ENCODE assay signal across 8 cellular contexts in the genomic region with DNA sequence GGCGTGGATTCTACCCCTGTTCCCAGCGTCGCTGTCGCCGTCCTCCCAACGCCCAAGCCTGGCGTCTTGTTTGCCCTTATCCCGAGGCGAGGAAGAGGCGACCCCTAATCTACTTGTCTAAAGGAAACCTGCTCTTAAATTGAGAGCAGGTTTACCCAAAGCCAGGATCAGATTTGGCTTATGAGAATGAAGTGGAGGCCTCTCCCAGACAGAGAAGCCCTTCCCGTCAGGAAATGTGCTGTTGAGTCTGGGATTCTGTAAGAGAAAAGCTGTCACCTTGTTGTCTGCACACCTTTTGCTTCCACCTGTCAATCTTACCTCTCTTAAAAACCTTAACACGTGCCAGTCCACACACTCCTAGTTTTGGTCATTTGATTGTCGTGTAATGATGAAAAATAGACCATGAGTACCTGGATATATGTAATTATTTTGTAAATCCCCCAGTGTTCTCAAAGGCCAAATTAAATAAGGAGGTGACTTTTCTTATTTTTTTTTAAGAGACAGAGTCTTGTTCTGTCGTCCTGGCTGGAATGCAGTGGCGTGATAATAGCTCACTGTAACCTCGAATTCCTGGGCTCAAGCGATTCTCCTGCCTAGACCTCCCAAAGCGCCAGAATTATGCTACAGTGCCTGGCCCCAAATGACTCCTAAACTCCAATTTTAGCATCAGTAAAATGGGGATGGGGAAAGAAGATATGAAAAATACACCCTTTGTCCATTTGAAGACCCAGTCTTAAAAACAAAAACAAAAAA. TPM values are rescaled to one million over a fixed set of nuclear protein-coding genes. Genes with fewer than 3 reads are reported as not detected.
DNase-seq lines count a peak whose midpoint lies in the region; ATAC-seq and TF ChIP-seq lines count a peak whose summit lies in the region.

No MANE protein-coding gene starts in this region.

- H3K4me1 Mint-ChIP-seq in WTC11, result peaks cover 37% of the 10 kb centered on the region

- no peaks in the 10 kb centered on the region for H3K27me3 Mint-ChIP-seq in WTC11 (ENCODE audit: low read depth)

- intact Hi-C loops in stomach (cut with DNase I; ENCODE audit: low total_unique reads), result loop anchor here (10.0 kb wide), 1 partner anchor 52 kb away; no protein-coding TSS in a partner anchor

- H3K9me3 Mint-ChIP-seq in WTC11, result no peaks in the 10 kb centered on the region

- CTCF ChIA-PET in SK-N-SH (lab: Yijun Ruan, JAX), result no interaction called here
- CTCF ChIA-PET in WTC11 (lab: Charles Lee), result interaction anchor here (1.1 kb wide), 1 partner anchor 87 kb away, joined by 5 read pairs; no protein-coding TSS in a partner anchor

- H3K9ac ChIP-seq in SK-N-SH (peak overlapping the region; percentile 97), iPS-15b (ENCODE audit: low read depth, low read length) (peak overlapping the region; percentile 77)

- H3K27ac ChIP-seq in SK-N-SH (ENCODE audit: low read depth in 2 of 2, low read length in 1 of 2), result peak overlapping the region; percentile 95 to 96; a peak in 3 of 4 replicates
- peak overlapping the region; percentile 91 to 99 (median 96) for H3K27ac ChIP-seq in stomach

- no peaks in the 10 kb centered on the region for H3K27me3 ChIP-seq in SK-N-SH (ENCODE audit: insufficient read depth)
- no peaks in the 10 kb centered on the region for H3K27me3 ChIP-seq in iPS-15b (ENCODE audit: control insufficient read depth, insufficient read depth, low read length)
- H3K27me3 ChIP-seq in stomach, result no peaks in the 10 kb centered on the region

- H3K4me2 ChIP-seq in SK-N-SH, result peak overlapping the region; percentile 86

- H3K79me2 ChIP-seq in SK-N-SH (ENCODE audit: insufficient read depth), result peaks cover 91% of the 10 kb centered on the region

- H3K9me3 ChIP-seq in SK-N-SH (no peaks in the 10 kb centered on the region), iPS-15b (ENCODE audit: control insufficient read depth, insufficient read depth, low read length) (no peaks in the 10 kb centered on the region), stomach (no peaks in the 10 kb centered on the region)

- peaks cover 6% of the 10 kb centered on the region; the same call in 1 of the 2 replicates for H4K20me1 ChIP-seq in SK-N-SH (ENCODE audit: insufficient read depth)

- no peak for TF ChIP-seq EP300 in SK-N-SH (IDR thresholded peaks at IDR 0.05; ENCODE audit: borderline replicate concordance in 1 of 2, low read depth in 1 of 2, low read length in 1 of 2)
- TF ChIP-seq EP300 in stomach (IDR thresholded peaks at IDR 0.05), result no peak

- TF ChIP-seq CTCF in SK-N-SH (IDR thresholded peaks at IDR 0.05), result no peak
- no peak for TF ChIP-seq CTCF in WTC11 (IDR thresholded peaks at IDR 0.05)
- TF ChIP-seq CTCF in stomach (IDR thresholded peaks at IDR 0.05), result no peak

- no peak for TF ChIP-seq RAD21 in SK-N-SH (IDR thresholded peaks at IDR 0.05; ENCODE audit: low read length)

- no peak for TF ChIP-seq POLR2A in stomach (IDR thresholded peaks at IDR 0.05)

- H3K4me1 ChIP-seq in SK-N-SH (ENCODE audit: control insufficient read depth in 1 of 2, insufficient read depth in 2 of 2, low read depth in 1 of 2, low read length in 1 of 2) (peaks cover 5 to 22% of the 10 kb centered on the region in 2 experiments; a peak in 3 of 4 replicates), iPS-15b (ENCODE audit: control insufficient read depth, insufficient read depth, low read length) (peaks cover 20% of the 10 kb centered on the region), stomach (peaks cover 34 to 65% (median 46%) of the 10 kb centered on the region in 4 donors)

- H3K36me3 ChIP-seq in SK-N-SH (replicated peaks in 1 of 2; ENCODE audit: control insufficient read depth in 1 of 2, insufficient read depth in 2 of 2, low read length in 1 of 2) (peaks cover 23 to 28% of the 10 kb centered on the region in 2 experiments), iPS-15b (ENCODE audit: control insufficient read depth, insufficient read depth, low read length) (peaks cover 2% of the 10 kb centered on the region), stomach (peaks cover 5 to 20% (median 14%) of the 10 kb centered on the region in 4 donors)

- H3K4me3 Mint-ChIP-seq in WTC11, result peak overlapping the region; percentile 96

- POLR2A ChIA-PET in SK-N-SH (lab: Yijun Ruan, JAX) (no interaction called here), WTC11 (lab: Charles Lee) (no interaction called here)

- peak overlapping the region; percentile 99 for H3K27ac Mint-ChIP-seq in WTC11

- peaks cover 6% of the 10 kb centered on the region for H3K36me3 Mint-ChIP-seq in WTC11

- ATAC-seq in SK-N-SH treated with all-trans-retinoic acid at 6 μM for 48 hours (no peak), WTC11 (no peak), GM19328 (IDR thresholded peaks at IDR 0.05; ENCODE audit: unreplicated experiment) (no peak)

- 4% methylated on average over 17 of the region's 18 CpGs for WGBS in SK-N-SH (ENCODE audit: low lambda C conversion rate)
- 8 to 18% (median 10%) methylated on average over 12 to 18 of the region's 18 CpGs for WGBS in stomach, 5 donors

- H3K9me2 ChIP-seq in SK-N-SH, result no peaks in the 10 kb centered on the region

- DNase-seq in SK-N-SH, result no peak
- no peak for DNase-seq in WTC11 (ENCODE audit: low spot score)
- no peak for DNase-seq in stomach
- DNase-seq in kidney glomerular epithelial cell (lab: John Stamatoyannopoulos, UW), result no peak
- no peak for DNase-seq in NCI-H2107 treated with DMSO at 0.1 percent for 48 hours (lab: John Stamatoyannopoulos, UW; ENCODE audit: unreplicated experiment)

- no peak overlapping the region for H2AFZ ChIP-seq in SK-N-SH (ENCODE audit: low read depth)

- peak overlapping the region; percentile 92 to 97 for H3K4me3 ChIP-seq in SK-N-SH (ENCODE audit: low read depth in 2 of 2, low read length in 1 of 2)
- H3K4me3 ChIP-seq in iPS-15b (ENCODE audit: low read depth, low read length), result peak overlapping the region; percentile 87
- peak overlapping the region; percentile 80 to 90 (median 84) for H3K4me3 ChIP-seq in stomach

- peaks cover 8% of the 10 kb centered on the region for H3F3A ChIP-seq in SK-N-SH (replicated peaks; ENCODE audit: insufficient read depth)

TF ChIP-seq in SK-N-SH, 30 proteins besides CTCF, POLR2A, EP300 and RAD21:
- TF ChIP-seq RXRA (IDR thresholded peaks at IDR 0.05; ENCODE audit: borderline replicate concordance, low read depth), result no peak
- TF ChIP-seq, protein P1, sequence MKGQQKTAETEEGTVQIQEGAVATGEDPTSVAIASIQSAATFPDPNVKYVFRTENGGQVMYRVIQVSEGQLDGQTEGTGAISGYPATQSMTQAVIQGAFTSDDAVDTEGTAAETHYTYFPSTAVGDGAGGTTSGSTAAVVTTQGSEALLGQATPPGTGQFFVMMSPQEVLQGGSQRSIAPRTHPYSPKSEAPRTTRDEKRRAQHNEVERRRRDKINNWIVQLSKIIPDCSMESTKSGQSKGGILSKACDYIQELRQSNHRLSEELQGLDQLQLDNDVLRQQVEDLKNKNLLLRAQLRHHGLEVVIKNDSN (IDR thresholded peaks at IDR 0.05; ENCODE audit: borderline replicate concordance, low read depth), result no peak
- TF ChIP-seq SIN3A (IDR thresholded peaks at IDR 0.05; ENCODE audit: borderline replicate concordance, low read depth, low read length), result no peak
- no peak for TF ChIP-seq GATA2 (CRISPR knock-in tag; IDR thresholded peaks at IDR 0.05)
TF ChIP-seq in SK-N-SH: peak in this region for 0.

TF ChIP-seq in SK-N-SH treated with all-trans-retinoic acid at 6 μM for 48 hours, 23 proteins besides CTCF, POLR2A, EP300 and RAD21 (continues in another document):
- TF ChIP-seq, protein P2, sequence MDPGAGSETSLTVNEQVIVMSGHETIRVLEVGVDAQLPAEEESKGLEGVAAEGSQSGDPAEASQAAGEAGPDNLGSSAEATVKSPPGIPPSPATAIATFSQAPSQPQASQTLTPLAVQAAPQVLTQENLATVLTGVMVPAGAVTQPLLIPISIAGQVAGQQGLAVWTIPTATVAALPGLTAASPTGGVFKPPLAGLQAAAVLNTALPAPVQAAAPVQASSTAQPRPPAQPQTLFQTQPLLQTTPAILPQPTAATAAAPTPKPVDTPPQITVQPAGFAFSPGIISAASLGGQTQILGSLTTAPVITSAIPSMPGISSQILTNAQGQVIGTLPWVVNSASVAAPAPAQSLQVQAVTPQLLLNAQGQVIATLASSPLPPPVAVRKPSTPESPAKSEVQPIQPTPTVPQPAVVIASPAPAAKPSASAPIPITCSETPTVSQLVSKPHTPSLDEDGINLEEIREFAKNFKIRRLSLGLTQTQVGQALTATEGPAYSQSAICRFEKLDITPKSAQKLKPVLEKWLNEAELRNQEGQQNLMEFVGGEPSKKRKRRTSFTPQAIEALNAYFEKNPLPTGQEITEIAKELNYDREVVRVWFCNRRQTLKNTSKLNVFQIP (CRISPR knock-in tag; IDR thresholded peaks at IDR 0.05; ENCODE audit: borderline replicate concordance, low read depth), result no peak

TF ChIP-seq in WTC11, 78 proteins besides CTCF, POLR2A, EP300 and RAD21 (continues in another document):
- TF ChIP-seq ZNF121 (CRISPR knock-in tag; IDR thresholded peaks at IDR 0.05) (no peak), ZNF317 (CRISPR knock-in tag; IDR thresholded peaks at IDR 0.05; ENCODE audit: borderline replicate concordance, low read depth) (no peak), CREM (CRISPR knock-in tag; IDR thresholded peaks at IDR 0.05) (no peak), RORB (CRISPR knock-in tag; IDR thresholded peaks at IDR 0.05) (no peak), ELF4 (CRISPR knock-in tag; IDR thresholded peaks at IDR 0.05; ENCODE audit: low read depth) (no peak), CBFB (CRISPR knock-in tag; IDR thresholded peaks at IDR 0.05; ENCODE audit: low read depth) (no peak), NFATC4 (CRISPR knock-in tag; IDR thresholded peaks at IDR 0.05) (no peak), FOXK1 (CRISPR knock-in tag; IDR thresholded peaks at IDR 0.05) (no peak)

RNA-seq across cellular contexts. Expression of a gene that starts 0.6 kb away (rescaled TPM):
- 31.2 and 40.4 TPM in 2 replicates for polyA plus RNA-seq in SK-N-SH (2012; rRNA removed)
- polyA plus RNA-seq in SK-N-SH (2012; cell fraction: cytosol; rRNA removed), result 44.9 and 45.3 TPM in 2 replicates
- polyA plus RNA-seq in SK-N-SH (2012; cell fraction: nucleus; rRNA removed), result 61.5 and 64.3 TPM in 2 replicates
- 21.0 to 24.1 TPM (median 23.0 TPM) in 3 replicates for total RNA-seq in WTC11 (2021)
- total RNA-seq in stomach, result 10 to 100 TPM in 4 of 5 donors, 1 to 10 TPM in 1; 7.8 to 76.4 (median 54.3) TPM
- polyA plus RNA-seq in stomach, result 10 to 100 TPM; 16.1 to 25.1 (median 23.5) TPM

RNA-seq across cellular contexts. Expression of a gene that starts 1.1 kb away (rescaled TPM):
- polyA plus RNA-seq in SK-N-SH (2012; rRNA removed), result 8.2 and 10.8 TPM in 2 replicates
- polyA plus RNA-seq in SK-N-SH (2012; cell fraction: cytosol; rRNA removed), result 11.4 and 11.9 TPM in 2 replicates
- polyA plus RNA-seq in SK-N-SH (2012; cell fraction: nucleus; rRNA removed), result 9.3 and 13.5 TPM in 2 replicates
- 14.9 to 15.3 TPM (median 15.0 TPM) in 3 replicates for total RNA-seq in WTC11 (2021)
- 10 to 100 TPM in 3 of 5 donors, 1 to 10 TPM in 2; 5.2 to 61.3 (median 44.2) TPM for total RNA-seq in stomach
- polyA plus RNA-seq in stomach, result 1 to 10 TPM; 5.5 to 7.2 (median 6.3) TPM

RNA-seq across cellular contexts. Expression of a gene that starts 56.9 kb away (rescaled TPM):
- not detected in 2 replicates for polyA plus RNA-seq in SK-N-SH (2012; rRNA removed)
- polyA plus RNA-seq in SK-N-SH (2012; cell fraction: cytosol; rRNA removed), result not detected in 2 replicates
- polyA plus RNA-seq in SK-N-SH (2012; cell fraction: nucleus; rRNA removed), result not detected in 2 replicates
- 7.7 to 12.8 TPM (median 8.8 TPM) in 3 replicates for total RNA-seq in WTC11 (2021)
- total RNA-seq in stomach, result 10 to 100 TPM in 1 of 5 donors, 1 to 10 TPM in 1, not detected in 3; 2.7 to 13.9 TPM
- polyA plus RNA-seq in stomach, result 100 to 1,000 TPM in 2 of 3 donors, 10 to 100 TPM in 1; 27.5 to 289 (median 171) TPM
